ENCODE assay signal across 8 cellular contexts in genomic region chr10:87818505-87819273, GRCh38. TPM values are rescaled to one million over a fixed set of nuclear protein-coding genes. Genes with fewer than 3 reads are reported as not detected.
A peak's percentile ranks its signal among the peaks of the same experiment; 100 is the strongest.
DNase-seq lines count a peak whose midpoint lies in the region; ATAC-seq, FAIRE-seq and TF ChIP-seq lines count a peak whose summit lies in the region.

No MANE protein-coding gene starts in this region.

- TF ChIP-seq POLR2A in endothelial cell of umbilical vein (IDR thresholded peaks at IDR 0.05; ENCODE audit: low read depth, low read length) = no peak

- peak; percentile 47 for ATAC-seq in HG02678 (IDR thresholded peaks at IDR 0.05; ENCODE audit: unreplicated experiment)

- CTCF ChIA-PET in endothelial cell of umbilical vein (lab: Charles Lee) = interaction anchor here (0.7 to 1.7 kb wide), 6 partner anchors 10 to 571 kb away, joined by 3 to 6 read pairs (median 4); partner anchors contain the start of genes KLLN and PTEN

- no peaks in the 10 kb centered on the region for H4K20me1 ChIP-seq in endothelial cell of umbilical vein (replicated peaks; ENCODE audit: control insufficient read depth, extremely low read depth, insufficient read depth, low read length)

- H3K27ac ChIP-seq in endothelial cell of umbilical vein (ENCODE audit: insufficient read depth, low read depth, low read length) (no peak overlapping the region), muscle layer of duodenum (ENCODE audit: low read length) (peak overlapping the region; percentile 92)

- peaks cover 34% of the 10 kb centered on the region for H3K79me2 ChIP-seq in endothelial cell of umbilical vein (ENCODE audit: control insufficient read depth, insufficient read depth, low read length)

- H3K9ac ChIP-seq in endothelial cell of umbilical vein (replicated peaks; ENCODE audit: extremely low read depth, insufficient read depth, low read length) = peak overlapping the region; percentile 76

- DNase-seq in NCI-H510A treated with DMSO at 0.1 percent for 48 hours (lab: John Stamatoyannopoulos, UW) (peak; percentile 67), NCI-H510A (lab: John Stamatoyannopoulos, UW) (no peak), NCI-H146 treated with DMSO at 0.1 percent for 48 hours (lab: John Stamatoyannopoulos, UW; ENCODE audit: unreplicated experiment) (peak; percentile 63), endothelial cell of umbilical vein (ENCODE audit: low read depth, low spot score) (peak; percentile 26)
- DNase-seq in activated CD8-positive, alpha-beta memory T cell treated with anti-CD3 and anti-CD28 coated beads for 4 hours (ENCODE audit: low read depth in 2 of 2) = peak; percentile 33 to 61
- DNase-seq in stimulated activated CD8-positive, alpha-beta memory T cell treated with anti-CD3 and anti-CD28 coated beads, Interleukin-7, amount 100 ng/mL, for 4 hours (ENCODE audit: low read depth in 2 of 2) = peak; percentile 59 to 62

- H3K4me3 ChIP-seq in endothelial cell of umbilical vein (replicated peaks in 1 of 3; ENCODE audit: insufficient read depth in 1 of 3, low read depth in 1 of 3, low read length in 3 of 3) = peak overlapping the region; percentile 61 to 88 (median 78)
- peak overlapping the region; percentile 87 to 88 for H3K4me3 ChIP-seq in muscle layer of duodenum (ENCODE audit: low read depth in 1 of 2, low read length in 2 of 2)

- POLR2A ChIA-PET in endothelial cell of umbilical vein (lab: Charles Lee) = no interaction called here

- no peaks in the 10 kb centered on the region for H3K9me3 ChIP-seq in endothelial cell of umbilical vein (replicated peaks; ENCODE audit: control insufficient read depth, insufficient read depth, low read length)
- H3K9me3 ChIP-seq in muscle layer of duodenum (ENCODE audit: control insufficient read depth in 1 of 2, low read length in 2 of 2) = no peaks in the 10 kb centered on the region

- H3K36me3 ChIP-seq in endothelial cell of umbilical vein (ENCODE audit: control insufficient read depth in 2 of 2, extremely low read depth in 1 of 2, insufficient read depth in 2 of 2, low read length in 2 of 2) (peaks cover 0 to 2% of the 10 kb centered on the region in 2 experiments), muscle layer of duodenum (ENCODE audit: control insufficient read depth in 1 of 2, insufficient read depth in 2 of 2, low read length in 2 of 2) (no peaks in the 10 kb centered on the region)

- H3K4me1 ChIP-seq in endothelial cell of umbilical vein (ENCODE audit: control insufficient read depth, extremely low read depth, insufficient read depth, low read length) (peaks cover 22% of the 10 kb centered on the region), muscle layer of duodenum (ENCODE audit: control insufficient read depth in 1 of 2, insufficient read depth in 2 of 2, low read length in 2 of 2) (peaks cover 14 to 30% of the 10 kb centered on the region in 2 donors)

- BruUV-seq in endothelial cell of umbilical vein (replicated peaks; lab: Mats Ljungman, UMichigan) = TSS peak; percentile 14

- intact Hi-C loops in endothelial cell of umbilical vein (cut with micrococcal nuclease) = loop anchor here (1.0 to 2.0 kb wide), 4 partner anchors 44 to 571 kb away; no protein-coding TSS in a partner anchor

- no peak for FAIRE-seq in endothelial cell of umbilical vein (lab: Jason Lieb, UNC)

- peak overlapping the region; percentile 92 for H2AFZ ChIP-seq in endothelial cell of umbilical vein (ENCODE audit: low read depth, low read length)

- peak in 1 of 2 donors; percentile 4 for TF ChIP-seq CTCF in endothelial cell of umbilical vein (IDR thresholded peaks at IDR 0.05; ENCODE audit: extremely low read depth in 1 of 2, insufficient read depth in 1 of 2, low read depth in 1 of 2, low read length in 2 of 2)

- peak overlapping the region; percentile 93 for H3K4me2 ChIP-seq in endothelial cell of umbilical vein (ENCODE audit: insufficient read depth, low read length)

- dilution Hi-C loops in endothelial cell of umbilical vein (cut with MboI; ENCODE audit: extremely low pct_ligation_motif_present, low sequenced_read_pairs) = no loop called here

- H3K27me3 ChIP-seq in endothelial cell of umbilical vein (ENCODE audit: control insufficient read depth in 2 of 2, insufficient read depth in 2 of 2, low read length in 2 of 2) (no peaks in the 10 kb centered on the region), muscle layer of duodenum (ENCODE audit: low read depth, low read length) (no peaks in the 10 kb centered on the region)

- H3K9me1 ChIP-seq in endothelial cell of umbilical vein (replicated peaks; ENCODE audit: control insufficient read depth, extremely low read depth, insufficient read depth, low read length) = no peaks in the 10 kb centered on the region

TF ChIP-seq in endothelial cell of umbilical vein, 7 proteins besides CTCF, POLR2A, EP300 and RAD21:
- TF ChIP-seq JUN (IDR thresholded peaks at IDR 0.05; ENCODE audit: borderline replicate concordance, insufficient read depth, insufficient read length, low read depth) (no peak), MYC (IDR thresholded peaks at IDR 0.05; ENCODE audit: low read depth, low read length) (no peak), EZH2 (IDR thresholded peaks at IDR 0.05; ENCODE audit: borderline replicate concordance, low read depth, low read length, severe bottlenecking) (no peak), GATA2 (IDR thresholded peaks at IDR 0.05; ENCODE audit: insufficient read depth, insufficient read length, low read depth, low read length) (no peak), FOS (IDR thresholded peaks at IDR 0.05; ENCODE audit: borderline replicate concordance, insufficient read depth, low read length) (no peak), MAX (IDR thresholded peaks at IDR 0.05; ENCODE audit: insufficient read depth, insufficient read length) (no peak), POLR2AphosphoS5 (IDR thresholded peaks at IDR 0.05; ENCODE audit: insufficient read depth, low read depth, low read length) (no peak)

RNA-seq across cellular contexts. Expression of gene ATAD1, which starts 0.7 kb away (rescaled TPM):
- total RNA-seq in endothelial cell of umbilical vein = 23.6 and 25.8 TPM in 2 replicates
- polyA plus RNA-seq in endothelial cell of umbilical vein = 4.6 and 5.2 TPM in 2 replicates
- 8.2 and 8.3 TPM in 2 replicates for polyA plus RNA-seq in endothelial cell of umbilical vein (2011; cell fraction: cytosol; rRNA removed)
- polyA plus RNA-seq in endothelial cell of umbilical vein (2011; cell fraction: nucleus; rRNA removed) = 13.7 and 19.0 TPM in 2 replicates
- polyA plus RNA-seq in endothelial cell of umbilical vein (2012) = 23.8 and 24.2 TPM in 2 replicates
- polyA minus RNA-seq in endothelial cell of umbilical vein = 9.9 and 11.8 TPM in 2 replicates
- polyA minus RNA-seq in endothelial cell of umbilical vein (2011; cell fraction: cytosol; rRNA and poly(A)+ RNA removed) = 45.0 TPM
- polyA minus RNA-seq in endothelial cell of umbilical vein (2011; cell fraction: nucleus; rRNA and poly(A)+ RNA removed) = 17.0 and 21.3 TPM in 2 replicates

RNA-seq across cellular contexts. Expression of gene KLLN, which starts 44.6 kb away (rescaled TPM):
- 0.21 and 0.31 TPM in 2 replicates for total RNA-seq in endothelial cell of umbilical vein
- 0.14 and 0.18 TPM in 2 replicates for polyA plus RNA-seq in endothelial cell of umbilical vein
- polyA plus RNA-seq in endothelial cell of umbilical vein (2011; cell fraction: cytosol; rRNA removed) = 0.17 and 0.20 TPM in 2 replicates
- polyA plus RNA-seq in endothelial cell of umbilical vein (2011; cell fraction: nucleus; rRNA removed) = 0.13 and 0.22 TPM in 2 replicates
- 0.16 and 0.21 TPM in 2 replicates for polyA plus RNA-seq in endothelial cell of umbilical vein (2012)
- polyA minus RNA-seq in endothelial cell of umbilical vein = 0.32 and 0.38 TPM in 2 replicates
- polyA minus RNA-seq in endothelial cell of umbilical vein (2011; cell fraction: cytosol; rRNA and poly(A)+ RNA removed) = 2.3 TPM
- polyA minus RNA-seq in endothelial cell of umbilical vein (2011; cell fraction: nucleus; rRNA and poly(A)+ RNA removed) = 0.34 and 0.53 TPM in 2 replicates

RNA-seq across cellular contexts. Expression of gene PTEN, which starts 44.7 kb away (rescaled TPM):
- 75.3 and 76.9 TPM in 2 replicates for total RNA-seq in endothelial cell of umbilical vein
- 6.7 and 8.0 TPM in 2 replicates for polyA plus RNA-seq in endothelial cell of umbilical vein
- polyA plus RNA-seq in endothelial cell of umbilical vein (2011; cell fraction: cytosol; rRNA removed) = 19.3 and 21.5 TPM in 2 replicates
- polyA plus RNA-seq in endothelial cell of umbilical vein (2011; cell fraction: nucleus; rRNA removed) = 30.8 and 38.3 TPM in 2 replicates
- 54.9 and 57.4 TPM in 2 replicates for polyA plus RNA-seq in endothelial cell of umbilical vein (2012)
- 50.5 and 53.5 TPM in 2 replicates for polyA minus RNA-seq in endothelial cell of umbilical vein
- polyA minus RNA-seq in endothelial cell of umbilical vein (2011; cell fraction: cytosol; rRNA and poly(A)+ RNA removed) = 181 TPM
- polyA minus RNA-seq in endothelial cell of umbilical vein (2011; cell fraction: nucleus; rRNA and poly(A)+ RNA removed) = 132 and 167 TPM in 2 replicates
